In genomic region chr10:13984647-13985155, GRCh38 we compare ENCODE assay signal across 12 cellular contexts.
DNase-seq lines count a peak whose midpoint lies in the region; ATAC-seq and TF ChIP-seq lines count a peak whose summit lies in the region.
"Had no signal": no experiment of that assay in that cellular context is flagged by ENCODE, and none has a peak within 500 bp of the region (broad histone marks: within the 10 kb centered on the region; RNA-seq: fewer than 3 reads in every experiment).

No MANE protein-coding gene starts in this region.

- H3K27ac Mint-ChIP-seq in activated T-cell treated with anti-CD3 and anti-CD28 coated beads, Interleukin-2, amount 50 U/mL, for 24 hours = no peak overlapping the region
- no peak overlapping the region for H3K27ac Mint-ChIP-seq in CD4-positive, alpha-beta T cell
- no peak overlapping the region for H3K27ac Mint-ChIP-seq in T-cell
- H3K27ac Mint-ChIP-seq: activated T-helper 2 cell treated with anti-CD3 and anti-CD28 coated beads, Interferon-gamma antibody, Interleukin-2, Interleukin-4, amounts not matched to agents 10 μg/mL and 5 μg/mL and 100 μg/mL, durations not matched to agents 14 hours and 24 hours and 36 hours had no signal

- POLR2A ChIA-PET in CD4-positive, alpha-beta T cell (lab: Charles Lee) = no interaction called here
- POLR2A ChIA-PET in T-cell (lab: Charles Lee) = no interaction called here

- peaks cover 17% of the 10 kb centered on the region for H3K4me1 Mint-ChIP-seq in activated T-cell treated with anti-CD3 and anti-CD28 coated beads, Interleukin-2, amount 50 U/mL, for 4 hours (ENCODE audit: low read depth)
- H3K4me1 Mint-ChIP-seq in activated T-cell treated with anti-CD3 and anti-CD28 coated beads, Interleukin-2, amount 50 U/mL, for 24 hours (ENCODE audit: low read depth) = peaks cover 18% of the 10 kb centered on the region
- peaks cover 17% of the 10 kb centered on the region for H3K4me1 Mint-ChIP-seq in CD4-positive, alpha-beta T cell (ENCODE audit: low read depth)
- peaks cover 12 to 15% (median 14%) of the 10 kb centered on the region in 3 donors for H3K4me1 Mint-ChIP-seq in T-cell

- no peaks in the 10 kb centered on the region for H3F3A ChIP-seq in smooth muscle cell (ENCODE audit: low read depth)

- H3K4me3 Mint-ChIP-seq in activated T-cell treated with anti-CD3 and anti-CD28 coated beads, Interleukin-2, amount 50 U/mL, for 4 hours = no peak overlapping the region
- no peak overlapping the region for H3K4me3 Mint-ChIP-seq in activated T-cell treated with anti-CD3 and anti-CD28 coated beads, Interleukin-2, amount 50 U/mL, for 24 hours
- no peak overlapping the region for H3K4me3 Mint-ChIP-seq in CD4-positive, alpha-beta T cell
- H3K4me3 Mint-ChIP-seq in T-cell = no peak overlapping the region

- TF ChIP-seq CTCF in fibroblast of lung (conservative IDR thresholded peaks at IDR 0.05 in 1 of 2, IDR thresholded peaks at IDR 0.05 in 1 of 2; ENCODE audit: low read depth in 1 of 2, low read length in 2 of 2) (no peak), smooth muscle cell (IDR thresholded peaks at IDR 0.05; ENCODE audit: borderline replicate concordance, insufficient read depth, poor library complexity, severe bottlenecking) (no peak), omental fat pad (IDR thresholded peaks at IDR 0.05) (no peak)
- no peak for TF ChIP-seq CTCF in CD4-positive, alpha-beta T cell (IDR thresholded peaks at IDR 0.05)

- no peak overlapping the region for H3K4me3 ChIP-seq in SJSA1
- H3K4me3 ChIP-seq in fibroblast of lung (replicated peaks in 1 of 4; ENCODE audit: control extremely low read depth in 1 of 4, insufficient read depth in 1 of 4, low read depth in 3 of 4, low read length in 4 of 4) = no peak overlapping the region
- no peak overlapping the region for H3K4me3 ChIP-seq in smooth muscle cell
- H3K4me3 ChIP-seq: ovary had no signal

- H3K4me2 ChIP-seq in fibroblast of lung (ENCODE audit: extremely low read depth, insufficient read depth, low read length) (peak overlapping the region; percentile 23), smooth muscle cell (peak overlapping the region; percentile 3)

- H3K27me3 Mint-ChIP-seq in activated T-cell treated with anti-CD3 and anti-CD28 coated beads, Interleukin-2, amount 50 U/mL, for 4 hours (ENCODE audit: low read depth) = no peaks in the 10 kb centered on the region
- no peaks in the 10 kb centered on the region for H3K27me3 Mint-ChIP-seq in activated T-cell treated with anti-CD3 and anti-CD28 coated beads, Interleukin-2, amount 50 U/mL, for 24 hours
- no peaks in the 10 kb centered on the region for H3K27me3 Mint-ChIP-seq in CD4-positive, alpha-beta T cell
- no peaks in the 10 kb centered on the region for H3K27me3 Mint-ChIP-seq in T-cell

- H4K20me1 ChIP-seq in fibroblast of lung (ENCODE audit: control insufficient read depth, extremely low read depth, insufficient read depth, low read length) (no peaks in the 10 kb centered on the region), smooth muscle cell (ENCODE audit: low read depth) (no peaks in the 10 kb centered on the region)

- H3K9me3 Mint-ChIP-seq in activated T-cell treated with anti-CD3 and anti-CD28 coated beads, Interleukin-2, amount 50 U/mL, for 4 hours = no peaks in the 10 kb centered on the region
- no peaks in the 10 kb centered on the region for H3K9me3 Mint-ChIP-seq in activated T-cell treated with anti-CD3 and anti-CD28 coated beads, Interleukin-2, amount 50 U/mL, for 24 hours
- no peaks in the 10 kb centered on the region for H3K9me3 Mint-ChIP-seq in CD4-positive, alpha-beta T cell
- no peaks in the 10 kb centered on the region for H3K9me3 Mint-ChIP-seq in T-cell
- H3K9me3 Mint-ChIP-seq: activated T-helper 2 cell treated with anti-CD3 and anti-CD28 coated beads, Interferon-gamma antibody, Interleukin-2, Interleukin-4, amounts not matched to agents 10 μg/mL and 5 μg/mL and 100 μg/mL, durations not matched to agents 14 hours and 24 hours and 36 hours had no signal

- no peaks in the 10 kb centered on the region for H3K36me3 Mint-ChIP-seq in activated T-cell treated with anti-CD3 and anti-CD28 coated beads, Interleukin-2, amount 50 U/mL, for 4 hours (ENCODE audit: insufficient read depth)
- no peaks in the 10 kb centered on the region for H3K36me3 Mint-ChIP-seq in activated T-cell treated with anti-CD3 and anti-CD28 coated beads, Interleukin-2, amount 50 U/mL, for 24 hours (ENCODE audit: low read depth)
- no peaks in the 10 kb centered on the region for H3K36me3 Mint-ChIP-seq in CD4-positive, alpha-beta T cell (ENCODE audit: low read depth)
- H3K36me3 Mint-ChIP-seq in T-cell = no peaks in the 10 kb centered on the region

- WGBS in smooth muscle cell (ENCODE audit: low lambda C conversion rate) = 48% methylated on average over 7 of the region's 7 CpGs

- DNase-seq in activated T-cell treated with anti-CD3 and anti-CD28 coated beads, Interleukin-2, amount 50 U/mL, for 4 hours = no peak
- DNase-seq in activated T-cell treated with anti-CD3 and anti-CD28 coated beads, Interleukin-2, amount 50 U/mL, for 24 hours = no peak
- peak; percentile 80 to 83 for DNase-seq in SJSA1 (ENCODE audit: low read depth in 1 of 2, low spot score in 2 of 2)
- peak; percentile 79 to 99 for DNase-seq in fibroblast of lung (ENCODE audit: low read depth in 2 of 2)
- no peak for DNase-seq in smooth muscle cell (lab: John Stamatoyannopoulos, UW; ENCODE audit: unreplicated experiment)
- DNase-seq in CD4-positive, alpha-beta T cell = no peak
- DNase-seq in T-cell = no peak
- no peak for DNase-seq in omental fat pad (ENCODE audit: low spot score)
- DNase-seq: NCI-H1436, ovary had no signal

- intact Hi-C loops in CD4-positive, alpha-beta T cell (cut with DNase I, micrococcal nuclease) = no loop called here

- no peaks in the 10 kb centered on the region for H3K27me3 ChIP-seq in SJSA1 (replicated peaks)
- no peaks in the 10 kb centered on the region for H3K27me3 ChIP-seq in fibroblast of lung (ENCODE audit: control insufficient read depth, insufficient read depth, low read length)
- H3K27me3 ChIP-seq in smooth muscle cell (ENCODE audit: low read depth) = no peaks in the 10 kb centered on the region
- H3K27me3 ChIP-seq in CD4-positive, alpha-beta T cell (ENCODE audit: control insufficient read depth, insufficient read depth, low read length) = no peaks in the 10 kb centered on the region
- H3K27me3 ChIP-seq: ovary had no signal

- no peaks in the 10 kb centered on the region for H3K9me3 ChIP-seq in SJSA1 (replicated peaks)
- no peaks in the 10 kb centered on the region for H3K9me3 ChIP-seq in fibroblast of lung (ENCODE audit: control insufficient read depth, insufficient read depth, low read depth, low read length)
- no peaks in the 10 kb centered on the region for H3K9me3 ChIP-seq in smooth muscle cell (replicated peaks; ENCODE audit: low read depth)
- H3K9me3 ChIP-seq in CD4-positive, alpha-beta T cell (ENCODE audit: control insufficient read depth, low read length) = no peaks in the 10 kb centered on the region
- H3K9me3 ChIP-seq: ovary had no signal

- no peaks in the 10 kb centered on the region for H3K79me2 ChIP-seq in fibroblast of lung (ENCODE audit: control insufficient read depth, insufficient read depth, low read length)
- no peaks in the 10 kb centered on the region for H3K79me2 ChIP-seq in smooth muscle cell (ENCODE audit: low read depth)

- no peaks in the 10 kb centered on the region for H3K36me3 ChIP-seq in SJSA1
- no peaks in the 10 kb centered on the region for H3K36me3 ChIP-seq in fibroblast of lung (ENCODE audit: control insufficient read depth, insufficient read depth, low read length)
- H3K36me3 ChIP-seq in smooth muscle cell (ENCODE audit: low read depth) = no peaks in the 10 kb centered on the region
- H3K36me3 ChIP-seq: ovary had no signal

- peak overlapping the region; percentile 68 for H3K27ac ChIP-seq in SJSA1
- H3K27ac ChIP-seq in fibroblast of lung (ENCODE audit: insufficient read depth, low read length) = peak overlapping the region; percentile 30
- no peak overlapping the region for H3K27ac ChIP-seq in smooth muscle cell (ENCODE audit: low read depth)
- H3K27ac ChIP-seq in CD4-positive, alpha-beta T cell (ENCODE audit: low read depth, low read length) = no peak overlapping the region
- H3K27ac ChIP-seq: HL-60, ovary had no signal

- H3K4me1 ChIP-seq in SJSA1 (replicated peaks) (peaks cover 40% of the 10 kb centered on the region), fibroblast of lung (ENCODE audit: control insufficient read depth, extremely low read depth, insufficient read depth, low read length) (peaks cover 14% of the 10 kb centered on the region), smooth muscle cell (ENCODE audit: low read depth) (no peaks in the 10 kb centered on the region)

- no peak overlapping the region for H3K9ac ChIP-seq in fibroblast of lung (ENCODE audit: insufficient read depth, low read length)
- H3K9ac ChIP-seq in smooth muscle cell (ENCODE audit: low read depth) = no peak overlapping the region

- CTCF ChIA-PET in CD4-positive, alpha-beta T cell (lab: Charles Lee) = no interaction called here
- CTCF ChIA-PET in T-cell (lab: Charles Lee) = no interaction called here

- H2AFZ ChIP-seq in fibroblast of lung (ENCODE audit: low read length) (no peak overlapping the region), smooth muscle cell (ENCODE audit: low read depth) (no peak overlapping the region)

- peak; percentile 38 to 46 for ATAC-seq in activated T-cell treated with anti-CD3 and anti-CD28 coated beads, Interleukin-2, amount 50 U/mL, for 4 hours
- ATAC-seq in CD4-positive, alpha-beta T cell (ENCODE audit: poor library complexity) = no peak
- ATAC-seq in T-cell (replicated peaks in 1 of 4) (no peak), omental fat pad (ENCODE audit: low FRiP score) (no peak)

Comparison
In these comparisons a context has a peak if more than half of its experiments do, and no peak if none do; other contexts are left out.
1. ATAC-seq: peak in activated T-cell treated with anti-CD3 and anti-CD28 coated beads, Interleukin-2, amount 50 U/mL, for 4 hours (2 of 2); none in CD4-positive, alpha-beta T cell (single experiment), T-cell (0 of 4) and omental fat pad (single experiment).
2. DNase-seq: peak in SJSA1 (2 of 2) and fibroblast of lung (2 of 2); none in activated T-cell treated with anti-CD3 and anti-CD28 coated beads, Interleukin-2, amount 50 U/mL, for 4 hours (single experiment), activated T-cell treated with anti-CD3 and anti-CD28 coated beads, Interleukin-2, amount 50 U/mL, for 24 hours (single experiment), smooth muscle cell (single experiment), CD4-positive, alpha-beta T cell (0 of 10), T-cell (0 of 34) and omental fat pad (single experiment).
3. H3K27ac ChIP-seq: peak in SJSA1 (single experiment) and fibroblast of lung (single experiment); none in smooth muscle cell (single experiment) and CD4-positive, alpha-beta T cell (single experiment).